12 cellular contexts compared by ENCODE assay signal in genomic region chr17:33696102-33696501, GRCh38.
DNase-seq lines count a peak whose midpoint lies in the region; ATAC-seq lines count a peak whose summit lies in the region.
"Had no signal": no experiment of that assay in that cellular context is flagged by ENCODE, and none has a peak within 500 bp of the region (broad histone marks: within the 10 kb centered on the region; RNA-seq: fewer than 3 reads in every experiment).

No MANE protein-coding gene starts in this region.

- H3K9me3 Mint-ChIP-seq in activated T-helper 2 cell treated with anti-CD3 and anti-CD28 coated beads, Interferon-gamma antibody, Interleukin-2, Interleukin-4, amounts not matched to agents 10 μg/mL and 5 μg/mL and 100 μg/mL, durations not matched to agents 14 hours and 24 hours and 36 hours: no peaks in the 10 kb centered on the region

- no peaks in the 10 kb centered on the region for H3K4me1 Mint-ChIP-seq in activated T-helper 2 cell treated with anti-CD3 and anti-CD28 coated beads, Interferon-gamma antibody, Interleukin-2, Interleukin-4, amounts not matched to agents 10 μg/mL and 5 μg/mL and 100 μg/mL, durations not matched to agents 14 hours and 24 hours and 36 hours (ENCODE audit: low read depth)
- H3K4me1 Mint-ChIP-seq: CD4-positive, CD25-positive, alpha-beta regulatory T cell had no signal

- H3K4me3 Mint-ChIP-seq in activated T-helper 2 cell treated with anti-CD3 and anti-CD28 coated beads, Interferon-gamma antibody, Interleukin-2, Interleukin-4, amounts not matched to agents 10 μg/mL and 5 μg/mL and 100 μg/mL, durations not matched to agents 14 hours and 24 hours and 36 hours (ENCODE audit: low read depth): no peak overlapping the region
- H3K4me3 Mint-ChIP-seq: CD4-positive, CD25-positive, alpha-beta regulatory T cell; HFFc6 had no signal

- no peak overlapping the region for H3K27ac Mint-ChIP-seq in activated T-helper 2 cell treated with anti-CD3 and anti-CD28 coated beads, Interferon-gamma antibody, Interleukin-2, Interleukin-4, amounts not matched to agents 10 μg/mL and 5 μg/mL and 100 μg/mL, durations not matched to agents 14 hours and 24 hours and 36 hours
- H3K27ac Mint-ChIP-seq: CD4-positive, CD25-positive, alpha-beta regulatory T cell; HFFc6 had no signal

- intact Hi-C loops in activated T-helper 2 cell treated with anti-CD3 and anti-CD28 coated beads, Interferon-gamma antibody, Interleukin-2, Interleukin-4, amounts not matched to agents 10 μg/mL and 5 μg/mL and 100 μg/mL, durations not matched to agents 14 hours and 24 hours and 36 hours (cut with micrococcal nuclease): no loop called here

- DNase-seq in NCI-H69 (lab: John Stamatoyannopoulos, UW) (peak; percentile 10), cerebellum (ENCODE audit: low spot score) (peak; percentile 11), medulla oblongata (ENCODE audit: extremely low spot score) (peak; percentile 18), retina (peak; percentile 61), T1000 (lab: John Stamatoyannopoulos, UW) (no peak)
- no peak for DNase-seq in activated T-helper 2 cell treated with anti-CD3 and anti-CD28 coated beads, Interferon-gamma antibody, Interleukin-2, Interleukin-4, amounts not matched to agents 10 μg/mL and 5 μg/mL and 100 μg/mL, durations not matched to agents 14 hours and 24 hours and 36 hours (ENCODE audit: low spot score)
- DNase-seq: ACHN; CD4-positive, CD25-positive, alpha-beta regulatory T cell; DMS53; HCEC 1CT; HFFc6 had no signal

- ATAC-seq in HG02884 (IDR thresholded peaks at IDR 0.05; ENCODE audit: unreplicated experiment): no peak

- H3K36me3 Mint-ChIP-seq in activated T-helper 2 cell treated with anti-CD3 and anti-CD28 coated beads, Interferon-gamma antibody, Interleukin-2, Interleukin-4, amounts not matched to agents 10 μg/mL and 5 μg/mL and 100 μg/mL, durations not matched to agents 14 hours and 24 hours and 36 hours (ENCODE audit: low read depth): no peaks in the 10 kb centered on the region
- H3K36me3 Mint-ChIP-seq: CD4-positive, CD25-positive, alpha-beta regulatory T cell had no signal

- peaks cover 5% of the 10 kb centered on the region for H3K27me3 Mint-ChIP-seq in activated T-helper 2 cell treated with anti-CD3 and anti-CD28 coated beads, Interferon-gamma antibody, Interleukin-2, Interleukin-4, amounts not matched to agents 10 μg/mL and 5 μg/mL and 100 μg/mL, durations not matched to agents 14 hours and 24 hours and 36 hours (ENCODE audit: low read depth)
- H3K27me3 Mint-ChIP-seq: CD4-positive, CD25-positive, alpha-beta regulatory T cell had no signal

Comparison
In these comparisons a context has a peak if more than half of its experiments do, and no peak if none do; other contexts are left out.
1. DNase-seq: peak in NCI-H69 (single experiment), cerebellum (single experiment), medulla oblongata (single experiment) and retina (single experiment); none in T1000 (single experiment) and activated T-helper 2 cell treated with anti-CD3 and anti-CD28 coated beads, Interferon-gamma antibody, Interleukin-2, Interleukin-4, amounts not matched to agents 10 μg/mL and 5 μg/mL and 100 μg/mL, durations not matched to agents 14 hours and 24 hours and 36 hours (single experiment).